8 cellular contexts compared by ENCODE assay signal in the genomic region with DNA sequence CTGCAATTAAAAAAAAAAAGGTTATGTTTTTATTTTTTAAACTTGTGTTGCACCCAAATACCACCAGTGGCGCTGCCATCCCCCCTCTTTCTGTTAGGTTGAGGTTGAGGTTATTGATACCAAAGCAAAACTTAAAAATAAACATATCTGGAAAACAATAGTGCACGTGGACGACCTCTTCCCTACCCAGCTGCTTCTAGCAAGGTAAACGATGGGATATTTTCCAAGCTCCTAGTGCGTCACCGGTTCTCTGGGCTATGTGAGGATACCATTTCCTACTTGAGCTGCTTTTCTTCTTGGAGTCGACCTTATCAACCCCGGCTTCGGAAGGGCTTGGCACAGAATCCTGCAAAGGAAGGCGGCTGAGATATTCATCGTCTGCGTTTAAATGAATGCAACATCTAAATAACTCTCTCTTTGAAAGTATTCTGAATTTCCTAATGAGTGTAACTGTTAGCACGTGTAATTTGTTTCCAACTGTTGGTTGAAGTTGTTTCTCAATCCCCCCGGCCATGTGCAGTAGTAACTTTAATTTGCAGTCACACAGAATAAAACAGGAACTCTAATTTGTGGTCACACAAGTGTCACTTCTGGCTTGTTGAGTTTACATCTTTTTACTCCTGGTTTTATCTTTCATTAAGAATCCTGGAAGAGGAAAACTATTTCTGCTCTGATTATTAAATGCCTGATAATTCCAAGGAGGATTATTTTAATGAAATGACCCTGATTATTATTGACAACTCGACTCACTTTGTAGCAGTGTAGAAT. TPM values are rescaled to one million over a fixed set of nuclear protein-coding genes. Genes with fewer than 3 reads are reported as not detected.
DNase-seq lines count a peak whose midpoint lies in the region; ATAC-seq and TF ChIP-seq lines count a peak whose summit lies in the region.

No MANE protein-coding gene starts in this region.

- in situ Hi-C loops in transverse colon (cut with MboI; ENCODE audit: low pct_ligation_motif_present in 1 of 4, low pct_unique_long_range_greater_than_20kb in 1 of 4, low sequenced_read_pairs in 3 of 4), result no loop called here

- H3K9me3 ChIP-seq in endocrine pancreas (ENCODE audit: control insufficient read depth, low read length), result no peaks in the 10 kb centered on the region
- H3K9me3 ChIP-seq in mesenchymal stem cell (ENCODE audit: control insufficient read depth, low read length), result no peaks in the 10 kb centered on the region
- H3K9me3 ChIP-seq in transverse colon, result no peaks in the 10 kb centered on the region

- no peak overlapping the region for H2AK5ac ChIP-seq in mesenchymal stem cell (ENCODE audit: low read length, severe bottlenecking)

- H3K14ac ChIP-seq in mesenchymal stem cell (ENCODE audit: low read length in 2 of 2), result no peak overlapping the region

- H3K4ac ChIP-seq in mesenchymal stem cell (ENCODE audit: low read depth in 1 of 2, low read length in 2 of 2), result no peak overlapping the region

- 1% methylated on average over 12 of the region's 15 CpGs for WGBS in mesenchymal stem cell
- 2 to 5% methylated on average over 12 to 15 of the region's 15 CpGs for WGBS in transverse colon (ENCODE audit: low coverage in 1 of 2), 2 donors

- peaks cover 20% of the 10 kb centered on the region for H3K4me1 ChIP-seq in endocrine pancreas (ENCODE audit: control insufficient read depth, insufficient read depth, low read length)
- H3K4me1 ChIP-seq in mesenchymal stem cell (ENCODE audit: control insufficient read depth, insufficient read depth, low read depth, low read length), result no peaks in the 10 kb centered on the region
- H3K4me1 ChIP-seq in transverse colon, result peaks cover 8 to 30% (median 11%) of the 10 kb centered on the region in 4 donors

- H3K79me1 ChIP-seq in mesenchymal stem cell (replicated peaks; ENCODE audit: low read length, poor library complexity, severe bottlenecking), result peaks cover 12% of the 10 kb centered on the region

- TF ChIP-seq EP300 in transverse colon (IDR thresholded peaks at IDR 0.05; ENCODE audit: low read depth), result no peak

- no peak overlapping the region for H2BK15ac ChIP-seq in mesenchymal stem cell (ENCODE audit: low read depth, poor library complexity, severe bottlenecking)

- H3K23ac ChIP-seq in mesenchymal stem cell (ENCODE audit: low read length in 2 of 2), result no peak overlapping the region

- ATAC-seq in SK-N-SH treated with all-trans-retinoic acid at 6 μM for 48 hours, result peak; percentile 40

- no peak overlapping the region for H2BK12ac ChIP-seq in mesenchymal stem cell (ENCODE audit: low read length in 2 of 2)

- H3K4me3 ChIP-seq in NB4 (ENCODE audit: low read depth, low read length) (peak overlapping the region; percentile 98), endocrine pancreas (ENCODE audit: control insufficient read depth, insufficient read depth, low read length) (peak overlapping the region; percentile 95), mesenchymal stem cell (ENCODE audit: insufficient read depth in 1 of 2, low read depth in 1 of 2, low read length in 2 of 2) (peak overlapping the region; percentile 96 to 97), transverse colon (peak overlapping the region; percentile 84 to 96 (median 88))

- H3K27ac ChIP-seq in mesenchymal stem cell (ENCODE audit: low read length, poor library complexity, severe bottlenecking), result no peak overlapping the region
- peak overlapping the region; percentile 89 to 98 (median 92) for H3K27ac ChIP-seq in transverse colon

- H3K27me3 ChIP-seq in endocrine pancreas (ENCODE audit: control insufficient read depth, insufficient read depth, low read length) (no peaks in the 10 kb centered on the region), mesenchymal stem cell (ENCODE audit: control insufficient read depth in 1 of 2, insufficient read depth in 1 of 2, low read length in 2 of 2) (no peaks in the 10 kb centered on the region), transverse colon (no peaks in the 10 kb centered on the region)

- H3K9ac ChIP-seq in endocrine pancreas (ENCODE audit: control insufficient read depth, insufficient read depth, low read length) (peak overlapping the region; percentile 48), mesenchymal stem cell (ENCODE audit: low read length) (peak overlapping the region; percentile 97)

- H3K4me2 ChIP-seq in mesenchymal stem cell (ENCODE audit: low read length, poor library complexity, severe bottlenecking), result peak overlapping the region; percentile 73

- intact Hi-C loops in transverse colon (cut with DNase I; ENCODE audit: low total_unique reads), result loop anchor here (2.0 kb wide), 1 partner anchor 67 kb away; the partner anchor contains the start of gene AP3B1

- TF ChIP-seq CTCF in NB4 (IDR thresholded peaks at IDR 0.05; ENCODE audit: low read depth, low read length) (peak; percentile 8), transverse colon (IDR thresholded peaks at IDR 0.05) (peak; percentile 20 to 40 (median 30))

- no peak for TF ChIP-seq POLR2A in NB4 (IDR thresholded peaks at IDR 0.05; ENCODE audit: extremely low read depth, insufficient read length)
- no peak for TF ChIP-seq POLR2A in transverse colon (IDR thresholded peaks at IDR 0.05)

- H4K8ac ChIP-seq in mesenchymal stem cell (ENCODE audit: low read length), result no peak overlapping the region

- no peak overlapping the region for H2BK120ac ChIP-seq in mesenchymal stem cell (ENCODE audit: low read depth, low read length)

- no peak overlapping the region for H4K91ac ChIP-seq in mesenchymal stem cell (ENCODE audit: low read length)

- no peak overlapping the region for H3K18ac ChIP-seq in mesenchymal stem cell (ENCODE audit: low read depth in 1 of 2, low read length in 2 of 2)

- peak; percentile 4 for DNase-seq in stimulated activated CD8-positive, alpha-beta memory T cell treated with anti-CD3 and anti-CD28 coated beads, Interleukin-12 subunit alpha, Interleukin-12 subunit beta, amount 100 ng/mL, for 1 hour (ENCODE audit: low read depth)
- DNase-seq in stimulated activated CD8-positive, alpha-beta memory T cell treated with anti-CD3 and anti-CD28 coated beads, Interleukin-4, amount 100 ng/mL, for 48 hours, result no peak
- peak; percentile 84 for DNase-seq in NB4 (ENCODE audit: low read depth)
- DNase-seq in mesenchymal stem cell, result peak; percentile 65
- peak; percentile 53 for DNase-seq in transverse colon
- DNase-seq in mesenteric fat pad (ENCODE audit: low spot score), result no peak

- H3K36me3 ChIP-seq in endocrine pancreas (ENCODE audit: control insufficient read depth, insufficient read depth, low read length) (no peaks in the 10 kb centered on the region), mesenchymal stem cell (ENCODE audit: control insufficient read depth in 1 of 2, insufficient read depth in 2 of 2, low read depth in 1 of 2, low read length in 2 of 2) (peaks cover 6 to 21% of the 10 kb centered on the region in 2 experiments), transverse colon (no peaks in the 10 kb centered on the region)

- H2BK5ac ChIP-seq in mesenchymal stem cell (ENCODE audit: low read depth, low read length, poor library complexity, severe bottlenecking), result no peak overlapping the region

- H2AFZ ChIP-seq in mesenchymal stem cell (ENCODE audit: low read depth, low read length), result no peak overlapping the region

TF ChIP-seq in SK-N-SH treated with all-trans-retinoic acid at 6 μM for 48 hours, 23 proteins besides CTCF, POLR2A, EP300 and RAD21:
- TF ChIP-seq ESRRG (CRISPR knock-in tag; IDR thresholded peaks at IDR 0.05) (no peak), ZNF70 (CRISPR knock-in tag; IDR thresholded peaks at IDR 0.05) (no peak), TCF4 (CRISPR knock-in tag; IDR thresholded peaks at IDR 0.05; ENCODE audit: borderline replicate concordance) (no peak), ZNF565 (CRISPR knock-in tag; conservative IDR thresholded peaks at IDR 0.05; ENCODE audit: low read depth) (no peak)

RNA-seq across cellular contexts. Expression of gene SCAMP1, which starts 1.0 kb away (rescaled TPM):
- polyA plus RNA-seq in mesenchymal stem cell (2013, experiment 1 of 2), result 17.6 TPM
- polyA plus RNA-seq in mesenchymal stem cell (2013, experiment 2 of 2), result 17.6 TPM
- total RNA-seq in transverse colon, result 10 to 100 TPM; 10.5 to 24.7 (median 21.8) TPM
- 33.8 TPM for total RNA-seq in mesenteric fat pad

Comparison
In these comparisons a context has a peak if more than half of its experiments do, and no peak if none do; other contexts are left out.
1. DNase-seq: peak in stimulated activated CD8-positive, alpha-beta memory T cell treated with anti-CD3 and anti-CD28 coated beads, Interleukin-12 subunit alpha, Interleukin-12 subunit beta, amount 100 ng/mL, for 1 hour (single experiment), NB4 (single experiment), mesenchymal stem cell (single experiment) and transverse colon (single experiment); none in stimulated activated CD8-positive, alpha-beta memory T cell treated with anti-CD3 and anti-CD28 coated beads, Interleukin-4, amount 100 ng/mL, for 48 hours (single experiment) and mesenteric fat pad (single experiment).
2. Peak in every context shown above with its lines, with median percentiles within 50 percentile points of each other: H3K4me3 ChIP-seq.